In the genomic region with DNA sequence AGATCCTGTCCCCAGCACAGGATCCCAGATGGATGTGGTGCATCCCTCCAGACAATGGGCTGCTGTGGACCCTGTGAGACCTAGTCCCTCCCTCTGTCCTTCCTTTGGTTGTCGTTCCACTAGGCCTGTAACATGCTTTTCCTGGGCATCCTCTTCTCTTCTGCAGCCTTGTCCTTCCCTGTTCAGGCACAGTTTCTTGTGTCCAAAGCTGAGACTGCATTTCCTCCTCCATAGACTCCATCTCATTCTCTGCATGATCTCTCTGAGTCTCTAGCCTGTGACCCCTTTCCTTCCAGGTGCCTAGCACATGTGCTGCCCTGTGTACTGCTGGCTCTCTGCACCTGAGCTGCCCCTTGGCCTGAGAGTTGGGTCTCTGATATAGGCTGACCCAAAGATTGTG, we compare ENCODE assay signal across 1 cellular context.
TF ChIP-seq lines count a peak whose summit lies in the region.

No MANE protein-coding gene starts in this region.

TF ChIP-seq in IMR-90, 13 proteins besides CTCF, POLR2A, EP300 and RAD21 (continued from another document):
- no peak for TF ChIP-seq FOS (IDR thresholded peaks at IDR 0.05; ENCODE audit: low read depth, low read length)
- TF ChIP-seq SMC3 (IDR thresholded peaks at IDR 0.05; ENCODE audit: low read depth, low read length) = no peak
- TF ChIP-seq, protein P1, sequence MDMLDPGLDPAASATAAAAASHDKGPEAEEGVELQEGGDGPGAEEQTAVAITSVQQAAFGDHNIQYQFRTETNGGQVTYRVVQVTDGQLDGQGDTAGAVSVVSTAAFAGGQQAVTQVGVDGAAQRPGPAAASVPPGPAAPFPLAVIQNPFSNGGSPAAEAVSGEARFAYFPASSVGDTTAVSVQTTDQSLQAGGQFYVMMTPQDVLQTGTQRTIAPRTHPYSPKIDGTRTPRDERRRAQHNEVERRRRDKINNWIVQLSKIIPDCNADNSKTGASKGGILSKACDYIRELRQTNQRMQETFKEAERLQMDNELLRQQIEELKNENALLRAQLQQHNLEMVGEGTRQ (IDR thresholded peaks at IDR 0.05; ENCODE audit: low read depth, low read length) = no peak
TF ChIP-seq in IMR-90: peak in this region for 0.
